9 cellular contexts compared by ENCODE assay signal in the genomic region with DNA sequence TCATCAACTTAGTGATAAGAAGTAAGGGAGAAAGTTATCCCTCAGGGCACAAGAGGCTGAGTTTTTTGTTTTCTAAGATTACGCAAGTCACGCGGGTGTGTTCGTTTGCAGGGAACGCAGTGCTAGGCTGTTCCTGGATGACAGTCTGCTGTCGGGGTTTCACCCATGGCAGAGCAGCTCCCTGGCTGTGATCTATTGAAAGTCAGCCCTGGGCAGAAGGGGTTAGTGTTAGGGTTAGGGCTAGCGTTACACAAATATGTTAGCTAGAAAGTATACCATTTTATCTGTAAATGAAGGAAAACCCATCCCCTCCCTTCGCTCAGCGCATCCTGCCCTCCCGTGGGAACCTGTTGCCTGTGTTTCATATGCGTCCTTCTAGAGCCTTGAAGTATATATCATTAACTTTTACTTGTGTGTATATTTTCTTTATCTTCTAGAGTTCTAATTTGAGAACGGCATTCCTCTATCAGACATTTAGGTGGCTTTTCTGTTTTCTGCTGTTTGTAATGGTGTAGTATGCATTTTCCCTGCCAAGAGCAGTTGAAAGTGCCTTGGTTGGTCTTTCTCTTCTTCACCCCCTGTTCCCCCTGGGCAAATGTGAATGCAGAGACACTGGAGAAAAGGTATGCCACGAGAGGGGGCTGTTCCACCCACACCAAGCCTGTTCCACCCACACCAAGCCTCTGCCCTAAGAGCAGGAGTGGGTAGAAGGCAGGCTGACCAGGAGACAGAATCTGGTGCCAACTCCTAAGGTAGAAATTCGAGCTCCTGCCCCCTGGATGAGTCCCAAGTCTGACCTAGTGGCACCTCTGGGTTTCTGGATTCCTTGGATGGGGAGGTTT. TPM values are rescaled to one million over a fixed set of nuclear protein-coding genes. Genes with fewer than 3 reads are reported as not detected.
DNase-seq lines count a peak whose midpoint lies in the region; ATAC-seq and TF ChIP-seq lines count a peak whose summit lies in the region.
"Had no signal": no experiment of that assay in that cellular context is flagged by ENCODE, and none has a peak within 500 bp of the region (broad histone marks: within the 10 kb centered on the region; RNA-seq: fewer than 3 reads in every experiment).

No MANE protein-coding gene starts in this region.

- intact Hi-C loops in stomach (cut with DNase I; ENCODE audit: low total_unique reads), result no loop called here
- intact Hi-C loops in activated T-helper 2 cell treated with anti-CD3 and anti-CD28 coated beads, Interferon-gamma antibody, Interleukin-2, Interleukin-4, amounts not matched to agents 10 μg/mL and 5 μg/mL and 100 μg/mL, durations not matched to agents 14 hours and 24 hours and 36 hours (cut with micrococcal nuclease), result no loop called here

- H3K27me3 ChIP-seq in OCI-LY1 (ENCODE audit: insufficient read depth, low read length) (no peaks in the 10 kb centered on the region), stomach (no peaks in the 10 kb centered on the region)

- no peak overlapping the region for H3K9ac ChIP-seq in OCI-LY1 (ENCODE audit: low read length)

- peaks cover 9% of the 10 kb centered on the region for H3K36me3 Mint-ChIP-seq in endothelial cell (ENCODE audit: low read depth, unreplicated experiment)
- no peaks in the 10 kb centered on the region for H3K36me3 Mint-ChIP-seq in activated T-helper 2 cell treated with anti-CD3 and anti-CD28 coated beads, Interferon-gamma antibody, Interleukin-2, Interleukin-4, amounts not matched to agents 10 μg/mL and 5 μg/mL and 100 μg/mL, durations not matched to agents 14 hours and 24 hours and 36 hours (ENCODE audit: low read depth)

- H2AFZ ChIP-seq in OCI-LY1 (ENCODE audit: low read length), result no peak overlapping the region

- no peak overlapping the region for H3K4me2 ChIP-seq in OCI-LY1 (ENCODE audit: low read length)

- WGBS in stomach, 5 donors, result 39 to 48% (median 46%) methylated on average over 14 of the region's 14 CpGs

- no peak for TF ChIP-seq EP300 in stomach (IDR thresholded peaks at IDR 0.05)

- H3K79me2 ChIP-seq in OCI-LY1 (ENCODE audit: insufficient read depth, low read length), result no peaks in the 10 kb centered on the region

- H3K4me1 ChIP-seq in OCI-LY1 (ENCODE audit: insufficient read depth, low read length, severe bottlenecking) (peaks cover 13% of the 10 kb centered on the region), stomach (peaks cover 0 to 26% (median 15%) of the 10 kb centered on the region in 4 donors)

- H3K9me3 Mint-ChIP-seq in endothelial cell (ENCODE audit: unreplicated experiment), result no peaks in the 10 kb centered on the region
- no peaks in the 10 kb centered on the region for H3K9me3 Mint-ChIP-seq in activated T-helper 2 cell treated with anti-CD3 and anti-CD28 coated beads, Interferon-gamma antibody, Interleukin-2, Interleukin-4, amounts not matched to agents 10 μg/mL and 5 μg/mL and 100 μg/mL, durations not matched to agents 14 hours and 24 hours and 36 hours

- H3K4me3 ChIP-seq in OCI-LY1 (ENCODE audit: low read depth, low read length, poor library complexity, severe bottlenecking) (no peak overlapping the region), stomach (no peak overlapping the region)

- H3K4me3 Mint-ChIP-seq in endothelial cell (ENCODE audit: unreplicated experiment), result peak overlapping the region; percentile 8
- H3K4me3 Mint-ChIP-seq in activated T-helper 2 cell treated with anti-CD3 and anti-CD28 coated beads, Interferon-gamma antibody, Interleukin-2, Interleukin-4, amounts not matched to agents 10 μg/mL and 5 μg/mL and 100 μg/mL, durations not matched to agents 14 hours and 24 hours and 36 hours (ENCODE audit: low read depth), result no peak overlapping the region

- no peaks in the 10 kb centered on the region for H3K9me3 ChIP-seq in OCI-LY1 (ENCODE audit: low read length)
- H3K9me3 ChIP-seq in stomach, result no peaks in the 10 kb centered on the region

- no peaks in the 10 kb centered on the region for H3K36me3 ChIP-seq in OCI-LY1 (ENCODE audit: insufficient read depth, low read length)
- peaks cover 0 to 35% (median 14%) of the 10 kb centered on the region in 4 donors for H3K36me3 ChIP-seq in stomach

- H4K20me1 ChIP-seq in OCI-LY1 (ENCODE audit: insufficient read depth, low read length), result no peaks in the 10 kb centered on the region

- ATAC-seq in HG03159 (IDR thresholded peaks at IDR 0.05; ENCODE audit: unreplicated experiment) (no peak), HG03108 (IDR thresholded peaks at IDR 0.05; ENCODE audit: unreplicated experiment) (no peak)

- H3K27ac ChIP-seq in OCI-LY1 (ENCODE audit: low read depth, low read length, poor library complexity, severe bottlenecking), result no peak overlapping the region
- peak overlapping the region in 4 of 5 donors; percentile 41 to 65 (median 49) for H3K27ac ChIP-seq in stomach

- peaks cover 4% of the 10 kb centered on the region for H3K4me1 Mint-ChIP-seq in endothelial cell (ENCODE audit: unreplicated experiment)
- H3K4me1 Mint-ChIP-seq in activated T-helper 2 cell treated with anti-CD3 and anti-CD28 coated beads, Interferon-gamma antibody, Interleukin-2, Interleukin-4, amounts not matched to agents 10 μg/mL and 5 μg/mL and 100 μg/mL, durations not matched to agents 14 hours and 24 hours and 36 hours (ENCODE audit: low read depth), result no peaks in the 10 kb centered on the region

- no peak overlapping the region for H3K27ac Mint-ChIP-seq in endothelial cell (ENCODE audit: unreplicated experiment)
- H3K27ac Mint-ChIP-seq in activated T-helper 2 cell treated with anti-CD3 and anti-CD28 coated beads, Interferon-gamma antibody, Interleukin-2, Interleukin-4, amounts not matched to agents 10 μg/mL and 5 μg/mL and 100 μg/mL, durations not matched to agents 14 hours and 24 hours and 36 hours, result no peak overlapping the region

- no peaks in the 10 kb centered on the region for H3K27me3 Mint-ChIP-seq in endothelial cell (ENCODE audit: unreplicated experiment)
- H3K27me3 Mint-ChIP-seq in activated T-helper 2 cell treated with anti-CD3 and anti-CD28 coated beads, Interferon-gamma antibody, Interleukin-2, Interleukin-4, amounts not matched to agents 10 μg/mL and 5 μg/mL and 100 μg/mL, durations not matched to agents 14 hours and 24 hours and 36 hours (ENCODE audit: low read depth), result peaks cover 5% of the 10 kb centered on the region

- no peaks in the 10 kb centered on the region for H3K9me2 ChIP-seq in OCI-LY1 (ENCODE audit: low read depth, low read length)

- no peaks in the 10 kb centered on the region for H3F3A ChIP-seq in OCI-LY1 (ENCODE audit: insufficient read depth, low read length)

- peak; percentile 7 for DNase-seq in NK-92 treated with Interleukin-12 subunit alpha and Interleukin-12 subunit beta, amount 100 ng/mL, for 24 hours (lab: John Stamatoyannopoulos, UW)
- DNase-seq in NK-92 (lab: John Stamatoyannopoulos, UW; ENCODE audit: unreplicated experiment), result no peak
- DNase-seq in endothelial cell (ENCODE audit: low spot score), result no peak
- DNase-seq in stomach, result peak; percentile 40
- no peak for DNase-seq in activated T-helper 2 cell treated with anti-CD3 and anti-CD28 coated beads, Interferon-gamma antibody, Interleukin-2, Interleukin-4, amounts not matched to agents 10 μg/mL and 5 μg/mL and 100 μg/mL, durations not matched to agents 14 hours and 24 hours and 36 hours (ENCODE audit: low spot score)
- DNase-seq: SHP77 had no signal

- TF ChIP-seq CTCF in OCI-LY1 (IDR thresholded peaks at IDR 0.05; ENCODE audit: low read length), result peak; percentile 45; the same call in 1 of the 2 replicates
- no peak for TF ChIP-seq CTCF in endothelial cell (IDR thresholded peaks at IDR 0.05; ENCODE audit: unreplicated experiment)
- TF ChIP-seq CTCF in stomach (IDR thresholded peaks at IDR 0.05), result no peak

- no peak for TF ChIP-seq POLR2A in stomach (IDR thresholded peaks at IDR 0.05)

RNA-seq across cellular contexts. Expression of gene ARMC9, which starts 47.0 kb away (rescaled TPM):
- total RNA-seq in endothelial cell (ENCODE audit: unreplicated experiment), result 18.3 TPM
- 100 to 1,000 TPM in 1 of 5 donors, 10 to 100 TPM in 3, 1 to 10 TPM in 1; 4.6 to 114 (median 45.5) TPM for total RNA-seq in stomach
- polyA plus RNA-seq in stomach, result 1 to 10 TPM; 4.5 to 4.9 (median 4.7) TPM
- 2.5 and 3.3 TPM in 2 replicates for total RNA-seq in activated T-helper 2 cell treated with anti-CD3 and anti-CD28 coated beads, Interferon-gamma antibody, Interleukin-2, Interleukin-4, amounts not matched to agents 10 μg/mL and 5 μg/mL and 100 μg/mL, durations not matched to agents 14 hours and 24 hours and 36 hours

Comparison
In these comparisons a context has a peak if more than half of its experiments do, and no peak if none do; other contexts are left out.
1. DNase-seq: peak in NK-92 treated with Interleukin-12 subunit alpha and Interleukin-12 subunit beta, amount 100 ng/mL, for 24 hours (single experiment) and stomach (single experiment); none in NK-92 (single experiment), endothelial cell (single experiment) and activated T-helper 2 cell treated with anti-CD3 and anti-CD28 coated beads, Interferon-gamma antibody, Interleukin-2, Interleukin-4, amounts not matched to agents 10 μg/mL and 5 μg/mL and 100 μg/mL, durations not matched to agents 14 hours and 24 hours and 36 hours (single experiment).